ENCODE assay signal across 8 cellular contexts in genomic region chr20:2451939-2452732, GRCh38. TPM values are rescaled to one million over a fixed set of nuclear protein-coding genes. Genes with fewer than 3 reads are reported as not detected.
DNase-seq lines count a peak whose midpoint lies in the region; ATAC-seq and TF ChIP-seq lines count a peak whose summit lies in the region.

No MANE protein-coding gene starts in this region.

- H3K9me3 Mint-ChIP-seq in activated naive CD4-positive, alpha-beta T cell treated with anti-CD3 and anti-CD28 coated beads, Interleukin-2, amount 10 ng/mL, durations not matched to agents 7 days and 5 days = no peaks in the 10 kb centered on the region

- H3K36me3 Mint-ChIP-seq in activated naive CD4-positive, alpha-beta T cell treated with anti-CD3 and anti-CD28 coated beads, Interleukin-2, amount 10 ng/mL, durations not matched to agents 7 days and 5 days = peaks cover 2% of the 10 kb centered on the region

- ATAC-seq in SK-N-SH treated with all-trans-retinoic acid at 6 μM for 48 hours (peak; percentile 91), Right ventricle myocardium inferior (peak; percentile 80), GM18519 (IDR thresholded peaks at IDR 0.05; ENCODE audit: low FRiP score, unreplicated experiment) (no peak), HG03565 (IDR thresholded peaks at IDR 0.05; ENCODE audit: unreplicated experiment) (no peak)

- peaks cover 4% of the 10 kb centered on the region for H3K4me1 Mint-ChIP-seq in activated naive CD4-positive, alpha-beta T cell treated with anti-CD3 and anti-CD28 coated beads, Interleukin-2, amount 10 ng/mL, durations not matched to agents 7 days and 5 days

- DNase-seq in ELR (ENCODE audit: low read depth) (peak; percentile 74), MV-4-11 (lab: John Stamatoyannopoulos, UW) (peak; percentile 39), Right ventricle myocardium inferior (ENCODE audit: missing footprints) (no peak), posterior cingulate gyrus (peak; percentile 56 to 94 (median 80))
- DNase-seq in activated naive CD4-positive, alpha-beta T cell treated with anti-CD3 and anti-CD28 coated beads, Interleukin-2, amount 10 ng/mL, durations not matched to agents 7 days and 5 days = peak; percentile 80

- no peak overlapping the region for H3K4me3 Mint-ChIP-seq in activated naive CD4-positive, alpha-beta T cell treated with anti-CD3 and anti-CD28 coated beads, Interleukin-2, amount 10 ng/mL, durations not matched to agents 7 days and 5 days

- H3K27me3 Mint-ChIP-seq in activated naive CD4-positive, alpha-beta T cell treated with anti-CD3 and anti-CD28 coated beads, Interleukin-2, amount 10 ng/mL, durations not matched to agents 7 days and 5 days = peaks cover 7% of the 10 kb centered on the region

- CTCF ChIA-PET in activated naive CD4-positive, alpha-beta T cell treated with anti-CD3 and anti-CD28 coated beads, Interleukin-2, amount 10 ng/mL, durations not matched to agents 7 days and 5 days (lab: Charles Lee) = interaction anchor here (0.6 to 3.1 kb wide), 18 partner anchors 13 to 446 kb away, joined by 3 to 33 read pairs (median 6); partner anchors contain the start of gene SNRPB

- H3K27ac Mint-ChIP-seq in activated naive CD4-positive, alpha-beta T cell treated with anti-CD3 and anti-CD28 coated beads, Interleukin-2, amount 10 ng/mL, durations not matched to agents 7 days and 5 days = no peak overlapping the region

- intact Hi-C loops in Right ventricle myocardium inferior (cut with DNase I) (loop anchor here (2.0 to 10.0 kb wide), 3 partner anchors 245 to 687 kb away; no protein-coding TSS in a partner anchor), posterior cingulate gyrus (cut with DNase I) (loop anchor here (1.0 to 10.0 kb wide), 3 partner anchors 102 to 687 kb away; no protein-coding TSS in a partner anchor)

TF ChIP-seq in SK-N-SH treated with all-trans-retinoic acid at 6 μM for 48 hours, 23 proteins besides CTCF, POLR2A, EP300 and RAD21:
- TF ChIP-seq ZNF565 (CRISPR knock-in tag; conservative IDR thresholded peaks at IDR 0.05; ENCODE audit: low read depth) = no peak
- no peak for TF ChIP-seq CSRNP3 (CRISPR knock-in tag; IDR thresholded peaks at IDR 0.05)

RNA-seq across cellular contexts. Expression of gene SNRPB, which starts 18.5 kb away (rescaled TPM):
- total RNA-seq in Right ventricle myocardium inferior = 55.7 TPM

RNA-seq across cellular contexts. Expression of gene ZNF343, which starts 56.6 kb away (rescaled TPM):
- total RNA-seq in Right ventricle myocardium inferior = 5.8 TPM

Comparison
In these comparisons a context has a peak if more than half of its experiments do, and no peak if none do; other contexts are left out.
1. ATAC-seq: peak in SK-N-SH treated with all-trans-retinoic acid at 6 μM for 48 hours (single experiment) and Right ventricle myocardium inferior (single experiment); none in GM18519 (single experiment) and HG03565 (single experiment).